Comparison of ENCODE assay signal across 8 cellular contexts in genomic region chr10:89414146-89414878, GRCh38. TPM values are rescaled to one million over a fixed set of nuclear protein-coding genes. Genes with fewer than 3 reads are reported as not detected.
DNase-seq lines count a peak whose midpoint lies in the region; ATAC-seq, FAIRE-seq and TF ChIP-seq lines count a peak whose summit lies in the region.

Gene IFIT5 (plus strand): TSS chr10:89414568. CDS start chr10:89414799, 231 bp downstream.

- H3K4me1 ChIP-seq in GM23248 (ENCODE audit: insufficient read depth) (peaks cover 11% of the 10 kb centered on the region), adipocyte (ENCODE audit: control insufficient read depth, insufficient read depth, low read length) (peaks cover 9% of the 10 kb centered on the region), cardiac muscle cell (ENCODE audit: low read depth) (no peaks in the 10 kb centered on the region), pancreas (peaks cover 0 to 13% (median 10%) of the 10 kb centered on the region in 3 donors), thyroid gland (peaks cover 0 to 15% of the 10 kb centered on the region in 2 donors)

- peak within 1 kb of the TSS; percentile 89 for H3K4me2 ChIP-seq in GM23248 (ENCODE audit: unreplicated experiment)

- H3K4me3 ChIP-seq in GM23248 (peak within 1 kb of the TSS; percentile 86), adipocyte (ENCODE audit: low read length) (peak within 1 kb of the TSS; percentile 98), cardiac muscle cell (peak within 1 kb of the TSS; percentile 82), pancreas (peak within 1 kb of the TSS; percentile 43 to 86 (median 63)), thyroid gland (replicated peaks in 1 of 3) (peak within 1 kb of the TSS; percentile 77 to 94 (median 77))

- no peaks in the 10 kb centered on the region for H4K20me1 ChIP-seq in GM23248 (ENCODE audit: insufficient read depth)

- no peaks in the 10 kb centered on the region for H3K9me2 ChIP-seq in GM23248 (ENCODE audit: insufficient read depth)

- peak within 1 kb of the TSS; percentile 94 for H2AFZ ChIP-seq in GM23248

- TF ChIP-seq CTCF in cardiac muscle cell (IDR thresholded peaks at IDR 0.05; ENCODE audit: low read depth, low read length) (no peak), pancreas (IDR thresholded peaks at IDR 0.05) (no peak), thyroid gland (IDR thresholded peaks at IDR 0.05) (no peak)

- H3F3A ChIP-seq in GM23248 (ENCODE audit: insufficient read depth), result peaks cover 7% of the 10 kb centered on the region

- H3K9ac ChIP-seq in GM23248 (peak within 1 kb of the TSS; percentile 93), adipocyte (ENCODE audit: low read length) (peak within 1 kb of the TSS; percentile 93)

- intact Hi-C loops in pancreas (cut with DNase I), result no loop called here
- intact Hi-C loops in thyroid gland (cut with DNase I), result no loop called here

- H3K79me2 ChIP-seq in GM23248 (ENCODE audit: insufficient read depth), result peaks cover 45% of the 10 kb centered on the region

- H3K27me3 ChIP-seq in GM23248 (replicated peaks; ENCODE audit: insufficient read depth) (no peaks in the 10 kb centered on the region), adipocyte (replicated peaks; ENCODE audit: control insufficient read depth, insufficient read depth, low read length) (no peaks in the 10 kb centered on the region), cardiac muscle cell (no peaks in the 10 kb centered on the region), pancreas (no peaks in the 10 kb centered on the region), thyroid gland (no peaks in the 10 kb centered on the region)

- in situ Hi-C loops in GM23248 (cut with MboI), result loop anchor here (25.0 kb wide), 1 partner anchor 298 kb away; the partner anchor contains the start of gene KIF20B

- 0 to 1% methylated on average over 45 to 48 of the region's 48 CpGs for WGBS in GM23248 (ENCODE audit: low coverage in 1 of 2, low lambda C conversion rate in 2 of 2, missing lambda C conversion rate in 2 of 2), 2 experiments
- WGBS in pancreas, 2 donors, result 0 to 1% methylated on average over 48 of the region's 48 CpGs
- WGBS in thyroid gland, 2 donors, result 0% methylated on average over 46 to 48 of the region's 48 CpGs

- DNase-seq in ELR (ENCODE audit: low read depth) (peak; percentile 78), GM23248 (peak; percentile 86), LoVo (ENCODE audit: low spot score) (peak; percentile 68), SW 1271 (lab: John Stamatoyannopoulos, UW) (peak; percentile 53 to 77), adipocyte (ENCODE audit: low read depth) (peak; percentile 83), cardiac muscle cell (ENCODE audit: low read depth in 1 of 2, low spot score in 1 of 2) (peak; percentile 77 to 80), pancreas (peak; percentile 60 to 86 (median 70)), thyroid gland (peak; percentile 72 to 75)

- H3K27ac ChIP-seq in GM23248 (peak within 1 kb of the TSS; percentile 89), cardiac muscle cell (peak within 1 kb of the TSS; percentile 26), pancreas (peak within 1 kb of the TSS; percentile 85 to 97 (median 92)), thyroid gland (peak within 1 kb of the TSS; percentile 98 to 100 (median 99))

- H3K9me3 ChIP-seq in GM23248 (ENCODE audit: low read depth) (no peaks in the 10 kb centered on the region), adipocyte (ENCODE audit: control insufficient read depth, low read length) (no peaks in the 10 kb centered on the region), cardiac muscle cell (ENCODE audit: low read depth) (no peaks in the 10 kb centered on the region), pancreas (no peaks in the 10 kb centered on the region), thyroid gland (no peaks in the 10 kb centered on the region)

- peak; percentile 86 to 92 (median 90) for ATAC-seq in pancreas

- TF ChIP-seq POLR2A in thyroid gland (IDR thresholded peaks at IDR 0.05), result peak; percentile 7 to 80

- FAIRE-seq in pancreas (lab: Jason Lieb, UNC), result no peak

- 0 out of 2 replicates have a peak, but pooled peaks cover 18% of the 10 kb centered on the region for H3K36me3 ChIP-seq in GM23248 (ENCODE audit: low read depth)
- peaks cover 14% of the 10 kb centered on the region for H3K36me3 ChIP-seq in adipocyte (ENCODE audit: control insufficient read depth, insufficient read depth, low read length, severe bottlenecking)
- no peaks in the 10 kb centered on the region for H3K36me3 ChIP-seq in cardiac muscle cell
- peaks cover 0 to 17% (median 0%) of the 10 kb centered on the region in 3 donors for H3K36me3 ChIP-seq in pancreas
- peaks cover 0 to 4% of the 10 kb centered on the region in 2 donors for H3K36me3 ChIP-seq in thyroid gland

RNA-seq across cellular contexts. Expression of gene IFIT5, which starts in this region (rescaled TPM):
- total RNA-seq in GM23248 (2014; rRNA removed; shearing (Covaris generic)), result 21.8 and 25.9 TPM in 2 replicates
- polyA plus RNA-seq in GM23248 (2016; fragmentation: Nextera tagmentation; extraction: Ambion mirVana), result 20.7 and 21.3 TPM in 2 replicates
- total RNA-seq in cardiac muscle cell, result 4.4 and 4.8 TPM in 2 replicates
- 6.6 and 6.9 TPM in 2 replicates for polyA plus RNA-seq in cardiac muscle cell
- 1 to 10 TPM; 3.7 to 8.1 (median 4.2) TPM for total RNA-seq in pancreas
- 1 to 10 TPM; 2.9 to 6.1 TPM for polyA plus RNA-seq in pancreas
- total RNA-seq in thyroid gland, result 10 to 100 TPM; 13.7 to 23.0 (median 17.1) TPM

Comparison
In these comparisons a context has a peak if more than half of its experiments do, and no peak if none do; other contexts are left out.
1. Peak in every context shown above with its lines: DNase-seq, ATAC-seq, H3K4me3 ChIP-seq and H3K27ac ChIP-seq.
2. H3K27ac ChIP-seq: peak in every context shown above with its lines; median percentile 99 in thyroid gland; 92 in pancreas; 89 in GM23248; 26 in cardiac muscle cell.